In genomic region chr15:78540135-78540954, GRCh38 we compare ENCODE assay signal across 8 cellular contexts. TPM values are rescaled to one million over a fixed set of nuclear protein-coding genes. Genes with fewer than 3 reads are reported as not detected.
DNase-seq lines count a peak whose midpoint lies in the region; ATAC-seq and TF ChIP-seq lines count a peak whose summit lies in the region.

Gene PSMA4 (plus strand): TSS chr15:78540444. CDS start chr15:78541928, 1,484 bp downstream.

- H3K4me3 ChIP-seq in lower leg skin (ENCODE audit: low read depth, poor library complexity, severe bottlenecking): peak within 1 kb of the TSS; percentile 72

- DNase-seq in C1 segment of cervical spinal cord (lab: John Stamatoyannopoulos, UW) (peak; percentile 42 to 99 (median 90)), NCI-H748 treated with DMSO at 0.1 percent for 48 hours (lab: John Stamatoyannopoulos, UW) (peak; percentile 52), dermis microvascular lymphatic vessel endothelial cell (ENCODE audit: low read depth in 2 of 2) (peak; percentile 70 to 91), lower leg skin (ENCODE audit: low spot score in 2 of 2) (peak; percentile 91 to 99)
- peak; percentile 94 to 95 for DNase-seq in activated CD4-positive, alpha-beta T cell treated with anti-CD3 and anti-CD28 coated beads, Interleukin-2, amount 50 U/mL, for 48 hours
- peak; percentile 92 to 93 for DNase-seq in stimulated activated CD4-positive, alpha-beta T cell treated with anti-CD3 and anti-CD28 coated beads, Interleukin-4, amount 100 ng/mL, for 48 hours (ENCODE audit: low read depth in 2 of 2)

- no peak for TF ChIP-seq CTCF in lower leg skin (IDR thresholded peaks at IDR 0.05)

- peak; percentile 82 for ATAC-seq in GM19328 (IDR thresholded peaks at IDR 0.05; ENCODE audit: unreplicated experiment)
- peak; percentile 77 for ATAC-seq in HG03520 (IDR thresholded peaks at IDR 0.05; ENCODE audit: unreplicated experiment)

- TF ChIP-seq POLR2A in lower leg skin (IDR thresholded peaks at IDR 0.05): peak in 1 of 2 donors; percentile 75

- WGBS in lower leg skin, 2 donors: 0 to 1% methylated on average over 33 to 52 of the region's 62 CpGs

- intact Hi-C loops in lower leg skin (cut with DNase I; ENCODE audit: low total_unique reads): no loop called here

RNA-seq across cellular contexts. Expression of gene PSMA4, which starts in this region (rescaled TPM):
- total RNA-seq in dermis microvascular lymphatic vessel endothelial cell: 192 and 213 TPM in 2 replicates
- total RNA-seq in lower leg skin: 100 to 1,000 TPM in 2 of 4 donors, 10 to 100 TPM in 2; 59.0 to 143 (median 101) TPM

Comparison
In these comparisons a context has a peak if more than half of its experiments do, and no peak if none do; other contexts are left out.
1. Peak in every context shown above with its lines: DNase-seq, ATAC-seq and H3K4me3 ChIP-seq.